ENCODE assay signal across 17 cellular contexts in genomic region chr11:57360991-57361390, GRCh38. TPM values are rescaled to one million over a fixed set of nuclear protein-coding genes. Genes with fewer than 3 reads are reported as not detected.
DNase-seq lines count a peak whose midpoint lies in the region; TF ChIP-seq lines count a peak whose summit lies in the region.
"Had no signal": no experiment of that assay in that cellular context is flagged by ENCODE, and none has a peak within 500 bp of the region (broad histone marks: within the 10 kb centered on the region; RNA-seq: fewer than 3 reads in every experiment).

No MANE protein-coding gene starts in this region.

- no peak for TF ChIP-seq CTCF in glutamatergic neuron (IDR thresholded peaks at IDR 0.05; ENCODE audit: partially characterized antibody, unreplicated experiment)
- no peak for TF ChIP-seq CTCF in spleen (IDR thresholded peaks at IDR 0.05 in 8 of 11, conservative IDR thresholded peaks at IDR 0.05 in 3 of 11)

- H3K27ac Mint-ChIP-seq in glutamatergic neuron (ENCODE audit: unreplicated experiment) (peak overlapping the region; percentile 68), immature natural killer cell (no peak overlapping the region)
- H3K27ac Mint-ChIP-seq in activated naive CD8-positive, alpha-beta T cell treated with anti-CD3 and anti-CD28 coated beads for 36 hours = no peak overlapping the region

- TF ChIP-seq POLR2A in spleen (IDR thresholded peaks at IDR 0.05) = no peak

- peak; percentile 9 for DNase-seq in NCI-H2171 treated with DMSO at 0.1 percent for 48 hours (lab: John Stamatoyannopoulos, UW)
- DNase-seq in NCI-H2171 (lab: John Stamatoyannopoulos, UW) = no peak
- peak; percentile 20 for DNase-seq in NCI-H1092 (lab: John Stamatoyannopoulos, UW)
- no peak for DNase-seq in glutamatergic neuron
- peak; percentile 42 for DNase-seq in spleen
- no peak for DNase-seq in immature natural killer cell
- no peak for DNase-seq in activated naive CD8-positive, alpha-beta T cell treated with anti-CD3 and anti-CD28 coated beads for 36 hours
- DNase-seq: BE2C; CD4-positive, alpha-beta memory T cell; DMS53; GF-D8; GM23248; IMR-90 had no signal

- WGBS in spleen, 5 donors = 92 to 97% (median 93%) methylated on average over 8 of the region's 8 CpGs

- H3K4me3 Mint-ChIP-seq in glutamatergic neuron (ENCODE audit: unreplicated experiment) (no peak overlapping the region), immature natural killer cell (no peak overlapping the region)
- H3K4me3 Mint-ChIP-seq in activated naive CD8-positive, alpha-beta T cell treated with anti-CD3 and anti-CD28 coated beads for 36 hours = no peak overlapping the region
- H3K4me3 Mint-ChIP-seq: CD4-positive, alpha-beta memory T cell had no signal

- peaks cover 20% of the 10 kb centered on the region for H3K27me3 Mint-ChIP-seq in glutamatergic neuron (ENCODE audit: unreplicated experiment)
- H3K27me3 Mint-ChIP-seq in immature natural killer cell (ENCODE audit: low read depth in 3 of 3) = peaks cover 1 to 4% (median 4%) of the 10 kb centered on the region in 3 donors
- H3K27me3 Mint-ChIP-seq in activated naive CD8-positive, alpha-beta T cell treated with anti-CD3 and anti-CD28 coated beads for 36 hours = peaks cover 5% of the 10 kb centered on the region

- H3K36me3 ChIP-seq in spleen = no peaks in the 10 kb centered on the region
- H3K36me3 ChIP-seq: BE2C had no signal

- H3K9me3 ChIP-seq in spleen = no peaks in the 10 kb centered on the region
- H3K9me3 ChIP-seq: BE2C had no signal

- no peak overlapping the region for H3K27ac ChIP-seq in spleen
- H3K27ac ChIP-seq: C4-2B, GM23248 had no signal

- peaks cover 0 to 6% (median 0%) of the 10 kb centered on the region in 6 donors for H3K4me1 ChIP-seq in spleen
- H3K4me1 ChIP-seq: BE2C had no signal

- no peaks in the 10 kb centered on the region for H3K27me3 ChIP-seq in spleen (replicated peaks in 1 of 7)
- H3K27me3 ChIP-seq: BE2C had no signal

- H3K36me3 Mint-ChIP-seq in glutamatergic neuron (ENCODE audit: unreplicated experiment) (peaks cover 22% of the 10 kb centered on the region), immature natural killer cell (no peaks in the 10 kb centered on the region)
- no peaks in the 10 kb centered on the region for H3K36me3 Mint-ChIP-seq in activated naive CD8-positive, alpha-beta T cell treated with anti-CD3 and anti-CD28 coated beads for 36 hours
- H3K36me3 Mint-ChIP-seq: CD4-positive, alpha-beta memory T cell had no signal

- peaks cover 20% of the 10 kb centered on the region for H3K9me3 Mint-ChIP-seq in glutamatergic neuron (ENCODE audit: unreplicated experiment)
- no peaks in the 10 kb centered on the region for H3K9me3 Mint-ChIP-seq in immature natural killer cell
- H3K9me3 Mint-ChIP-seq in activated naive CD8-positive, alpha-beta T cell treated with anti-CD3 and anti-CD28 coated beads for 36 hours = no peaks in the 10 kb centered on the region
- H3K9me3 Mint-ChIP-seq: CD4-positive, alpha-beta memory T cell had no signal

- H3K4me1 Mint-ChIP-seq in glutamatergic neuron (ENCODE audit: low read depth, unreplicated experiment) = peaks cover 5% of the 10 kb centered on the region
- H3K4me1 Mint-ChIP-seq in immature natural killer cell = no peaks in the 10 kb centered on the region
- H3K4me1 Mint-ChIP-seq in activated naive CD8-positive, alpha-beta T cell treated with anti-CD3 and anti-CD28 coated beads for 36 hours = peaks cover 3% of the 10 kb centered on the region
- H3K4me1 Mint-ChIP-seq: CD4-positive, alpha-beta memory T cell had no signal

- intact Hi-C loops in spleen (cut with DNase I; ENCODE audit: low total_unique reads) = no loop called here

- no peak overlapping the region for H3K4me3 ChIP-seq in spleen
- H3K4me3 ChIP-seq: GM23248 had no signal

RNA-seq across cellular contexts. Expression of gene PRG3, which starts 20.0 kb away (rescaled TPM):
- total RNA-seq in glutamatergic neuron (ENCODE audit: unreplicated experiment) = not detected
- 1 to 10 TPM in 5 of 7 donors, under 1 TPM in 1, not detected in 1; 0.58 to 5.1 (median 2.7) TPM for total RNA-seq in spleen
- polyA plus RNA-seq in spleen = under 1 TPM; 0.36 to 0.83 (median 0.43) TPM
- not detected for polyA plus RNA-seq in immature natural killer cell
- not detected for total RNA-seq in activated naive CD8-positive, alpha-beta T cell treated with anti-CD3 and anti-CD28 coated beads for 36 hours
- total RNA-seq: A172; CD4-positive, alpha-beta memory T cell; GM23248; HT-29; IMR-90 had no signal
- polyA plus RNA-seq: AG04450; CD4-positive, alpha-beta memory T cell; GM23248; IMR-90 had no signal

RNA-seq across cellular contexts. Expression of gene P2RX3, which starts 22.8 kb away (rescaled TPM):
- total RNA-seq in glutamatergic neuron (ENCODE audit: unreplicated experiment) (496 TPM), spleen (not detected)
- polyA plus RNA-seq in spleen (not detected), immature natural killer cell (not detected)
- not detected for total RNA-seq in activated naive CD8-positive, alpha-beta T cell treated with anti-CD3 and anti-CD28 coated beads for 36 hours
- total RNA-seq: A172; CD4-positive, alpha-beta memory T cell; GM23248; HT-29; IMR-90 had no signal
- polyA plus RNA-seq: AG04450; CD4-positive, alpha-beta memory T cell; IMR-90 had no signal

RNA-seq across cellular contexts. Expression of gene SSRP1, which starts 25.3 kb away (rescaled TPM):
- total RNA-seq in glutamatergic neuron (ENCODE audit: unreplicated experiment) (91.4 TPM), spleen (10 to 100 TPM; 41.9 to 67.1 (median 53.1) TPM)
- polyA plus RNA-seq in spleen (10 to 100 TPM; 35.5 to 52.0 (median 42.6) TPM), immature natural killer cell (10 to 100 TPM; 24.6 to 41.6 (median 25.6) TPM)
- total RNA-seq in activated naive CD8-positive, alpha-beta T cell treated with anti-CD3 and anti-CD28 coated beads for 36 hours = 100 to 1,000 TPM; 318 to 332 TPM

RNA-seq across cellular contexts. Expression of gene PRG2, which starts 29.5 kb away (rescaled TPM):
- not detected for total RNA-seq in glutamatergic neuron (ENCODE audit: unreplicated experiment)
- total RNA-seq in spleen = 10 to 100 TPM in 1 of 7 donors, 1 to 10 TPM in 5, not detected in 1; 1.4 to 10.5 (median 4.5) TPM
- polyA plus RNA-seq in spleen = 1 to 10 TPM; 2.3 to 4.0 (median 2.5) TPM
- polyA plus RNA-seq in immature natural killer cell = under 1 TPM in 1 of 3 donors, not detected in 2; 0.19 TPM
- total RNA-seq in activated naive CD8-positive, alpha-beta T cell treated with anti-CD3 and anti-CD28 coated beads for 36 hours = 1 to 10 TPM in 1 of 2 experiments, under 1 TPM in 1; 0.54 to 2.1 TPM
- total RNA-seq: A172, HT-29, IMR-90 had no signal
- polyA plus RNA-seq: AG04450; CD4-positive, alpha-beta memory T cell; IMR-90 had no signal

RNA-seq across cellular contexts. Expression of gene TNKS1BP1, which starts 36.2 kb away (rescaled TPM):
- 198 TPM for total RNA-seq in glutamatergic neuron (ENCODE audit: unreplicated experiment)
- 100 to 1,000 TPM in 1 of 7 donors, 10 to 100 TPM in 6; 30.5 to 126 (median 48.5) TPM for total RNA-seq in spleen
- 10 to 100 TPM; 19.8 to 51.6 (median 21.7) TPM for polyA plus RNA-seq in spleen
- polyA plus RNA-seq in immature natural killer cell = 1 to 10 TPM; 1.0 to 1.7 (median 1.6) TPM
- 10 to 100 TPM; 20.8 to 22.1 TPM for total RNA-seq in activated naive CD8-positive, alpha-beta T cell treated with anti-CD3 and anti-CD28 coated beads for 36 hours

Comparison
In these comparisons a context has a peak if more than half of its experiments do, and no peak if none do; other contexts are left out.
1. DNase-seq: peak in NCI-H2171 treated with DMSO at 0.1 percent for 48 hours (single experiment), NCI-H1092 (single experiment) and spleen (single experiment); none in NCI-H2171 (single experiment), glutamatergic neuron (single experiment), immature natural killer cell (0 of 3) and activated naive CD8-positive, alpha-beta T cell treated with anti-CD3 and anti-CD28 coated beads for 36 hours (single experiment).
2. RNA of gene P2RX3, which starts 22.8 kb away (total RNA-seq): 496 TPM in glutamatergic neuron (single experiment); not detected in activated naive CD8-positive, alpha-beta T cell treated with anti-CD3 and anti-CD28 coated beads for 36 hours and not detected in spleen; every median in the first group is over 100 times any median in the second.